ENCODE assay signal across 8 cellular contexts in genomic region chr6:108561742-108562502, GRCh38. TPM values are rescaled to one million over a fixed set of nuclear protein-coding genes. Genes with fewer than 3 reads are reported as not detected.
DNase-seq lines count a peak whose midpoint lies in the region; ATAC-seq and TF ChIP-seq lines count a peak whose summit lies in the region.

No MANE protein-coding gene starts in this region.

- POLR2A ChIA-PET in WTC11 (lab: Charles Lee): interaction anchor here (0.5 to 1.6 kb wide), 7 partner anchors 9 to 532 kb away, joined by 3 to 5 read pairs (median 3); partner anchors contain the start of gene SESN1

- CTCF ChIA-PET in WTC11 (lab: Charles Lee): interaction anchor here (1.2 to 2.6 kb wide), 2 partner anchors 92 to 277 kb away, joined by 3 to 9 read pairs; no protein-coding TSS in a partner anchor

- H3K27me3 Mint-ChIP-seq in activated T-cell treated with anti-CD3 and anti-CD28 coated beads, Interleukin-2, amount 50 U/mL, for 72 hours (ENCODE audit: low read depth): peaks cover 18% of the 10 kb centered on the region
- peaks cover 30% of the 10 kb centered on the region for H3K27me3 Mint-ChIP-seq in WTC11 (ENCODE audit: low read depth)
- peaks cover 20% of the 10 kb centered on the region for H3K27me3 Mint-ChIP-seq in glutamatergic neuron (ENCODE audit: unreplicated experiment)
- peaks cover 3% of the 10 kb centered on the region for H3K27me3 Mint-ChIP-seq in progenitor cell of endocrine pancreas

- no peak for ATAC-seq in activated T-cell treated with anti-CD3 and anti-CD28 coated beads, Interleukin-2, amount 50 U/mL, for 72 hours (replicated peaks in 1 of 2)
- no peak for ATAC-seq in WTC11
- no peak for ATAC-seq in HG03565 (IDR thresholded peaks at IDR 0.05; ENCODE audit: unreplicated experiment)
- no peak for ATAC-seq in GM21515 (IDR thresholded peaks at IDR 0.05; ENCODE audit: unreplicated experiment)
- ATAC-seq in GM21367 (IDR thresholded peaks at IDR 0.05; ENCODE audit: unreplicated experiment): no peak

- TF ChIP-seq CTCF in WTC11 (IDR thresholded peaks at IDR 0.05): no peak
- no peak for TF ChIP-seq CTCF in glutamatergic neuron (IDR thresholded peaks at IDR 0.05; ENCODE audit: partially characterized antibody, unreplicated experiment)
- no peak for TF ChIP-seq CTCF in progenitor cell of endocrine pancreas (IDR thresholded peaks at IDR 0.05; ENCODE audit: unreplicated experiment)

- peaks cover 5 to 10% of the 10 kb centered on the region in 2 donors for H3K36me3 Mint-ChIP-seq in activated T-cell treated with anti-CD3 and anti-CD28 coated beads, Interleukin-2, amount 50 U/mL, for 72 hours (ENCODE audit: insufficient read depth in 2 of 2)
- H3K36me3 Mint-ChIP-seq in WTC11 (no peaks in the 10 kb centered on the region), glutamatergic neuron (ENCODE audit: unreplicated experiment) (peaks cover 7% of the 10 kb centered on the region), progenitor cell of endocrine pancreas (ENCODE audit: insufficient read depth) (peaks cover 4% of the 10 kb centered on the region)

- no peak for DNase-seq in activated T-cell treated with anti-CD3 and anti-CD28 coated beads, Interleukin-2, amount 50 U/mL, for 72 hours
- DNase-seq in activated T-cell treated with anti-CD3 and anti-CD28 coated beads, Interleukin-2, amount 50 U/mL, for 48 hours: no peak
- DNase-seq in WTC11 (ENCODE audit: low spot score) (peak; percentile 38), glutamatergic neuron (peak; percentile 43), progenitor cell of endocrine pancreas (ENCODE audit: low spot score, unreplicated experiment) (peak; percentile 18)

- peak overlapping the region; percentile 62 to 65 for H3K4me3 Mint-ChIP-seq in activated T-cell treated with anti-CD3 and anti-CD28 coated beads, Interleukin-2, amount 50 U/mL, for 72 hours
- H3K4me3 Mint-ChIP-seq in WTC11: peak overlapping the region; percentile 85
- H3K4me3 Mint-ChIP-seq in glutamatergic neuron (ENCODE audit: unreplicated experiment): peak overlapping the region; percentile 93
- peak overlapping the region; percentile 86 for H3K4me3 Mint-ChIP-seq in progenitor cell of endocrine pancreas (ENCODE audit: low read depth)

- H3K9me3 Mint-ChIP-seq in activated T-cell treated with anti-CD3 and anti-CD28 coated beads, Interleukin-2, amount 50 U/mL, for 72 hours: no peaks in the 10 kb centered on the region
- H3K9me3 Mint-ChIP-seq in WTC11: no peaks in the 10 kb centered on the region
- peaks cover 18% of the 10 kb centered on the region for H3K9me3 Mint-ChIP-seq in glutamatergic neuron (ENCODE audit: unreplicated experiment)
- H3K9me3 Mint-ChIP-seq in progenitor cell of endocrine pancreas (ENCODE audit: low read depth): no peaks in the 10 kb centered on the region

- peaks cover 50% of the 10 kb centered on the region for H3K4me1 Mint-ChIP-seq in activated T-cell treated with anti-CD3 and anti-CD28 coated beads, Interleukin-2, amount 50 U/mL, for 72 hours (ENCODE audit: low read depth)
- H3K4me1 Mint-ChIP-seq in WTC11 (peaks cover 43% of the 10 kb centered on the region), glutamatergic neuron (ENCODE audit: low read depth, unreplicated experiment) (peaks cover 19% of the 10 kb centered on the region), progenitor cell of endocrine pancreas (ENCODE audit: low read depth) (peaks cover 26% of the 10 kb centered on the region)

- H3K27ac Mint-ChIP-seq in activated T-cell treated with anti-CD3 and anti-CD28 coated beads, Interleukin-2, amount 50 U/mL, for 72 hours: peak overlapping the region; percentile 43
- H3K27ac Mint-ChIP-seq in WTC11 (peak overlapping the region; percentile 84), glutamatergic neuron (ENCODE audit: unreplicated experiment) (peak overlapping the region; percentile 73), progenitor cell of endocrine pancreas (peak overlapping the region; percentile 93)

TF ChIP-seq in WTC11, 78 proteins besides CTCF, POLR2A, EP300 and RAD21:
- TF ChIP-seq ATF2 (CRISPR knock-in tag; IDR thresholded peaks at IDR 0.05; ENCODE audit: borderline replicate concordance, low read depth): no peak
- TF ChIP-seq ESRRA (CRISPR knock-in tag; IDR thresholded peaks at IDR 0.05; ENCODE audit: borderline replicate concordance): no peak
- TF ChIP-seq NR1H2 (CRISPR knock-in tag; IDR thresholded peaks at IDR 0.05): no peak
- no peak for TF ChIP-seq RORB (CRISPR knock-in tag; IDR thresholded peaks at IDR 0.05)

RNA-seq across cellular contexts. Expression of gene FOXO3, which starts 1.2 kb away (rescaled TPM):
- total RNA-seq in activated T-cell treated with anti-CD3 and anti-CD28 coated beads, Interleukin-2, amount 50 U/mL, for 72 hours: 10 to 100 TPM in 1 of 2 donors, 1 to 10 TPM in 1; 7.1 to 10.0 TPM
- 15.6 to 18.1 TPM (median 17.8 TPM) in 3 replicates for total RNA-seq in WTC11 (2021)
- 30.3 TPM for total RNA-seq in glutamatergic neuron (ENCODE audit: unreplicated experiment)
- 45.2 and 47.6 TPM in 2 replicates for total RNA-seq in progenitor cell of endocrine pancreas

Comparison
In these comparisons a context has a peak if more than half of its experiments do, and no peak if none do; other contexts are left out.
1. DNase-seq: peak in WTC11 (single experiment), glutamatergic neuron (single experiment) and progenitor cell of endocrine pancreas (single experiment); none in activated T-cell treated with anti-CD3 and anti-CD28 coated beads, Interleukin-2, amount 50 U/mL, for 72 hours (0 of 2) and activated T-cell treated with anti-CD3 and anti-CD28 coated beads, Interleukin-2, amount 50 U/mL, for 48 hours (0 of 2).
2. H3K27ac Mint-ChIP-seq: peak in every context shown above with its lines; median percentile 93 in progenitor cell of endocrine pancreas; 84 in WTC11; 73 in glutamatergic neuron; 43 in activated T-cell treated with anti-CD3 and anti-CD28 coated beads, Interleukin-2, amount 50 U/mL, for 72 hours.
3. Peak in every context shown above with its lines, with median percentiles within 50 percentile points of each other: H3K4me3 Mint-ChIP-seq.